Comparison of ENCODE assay signal across 18 cellular contexts in the genomic region with DNA sequence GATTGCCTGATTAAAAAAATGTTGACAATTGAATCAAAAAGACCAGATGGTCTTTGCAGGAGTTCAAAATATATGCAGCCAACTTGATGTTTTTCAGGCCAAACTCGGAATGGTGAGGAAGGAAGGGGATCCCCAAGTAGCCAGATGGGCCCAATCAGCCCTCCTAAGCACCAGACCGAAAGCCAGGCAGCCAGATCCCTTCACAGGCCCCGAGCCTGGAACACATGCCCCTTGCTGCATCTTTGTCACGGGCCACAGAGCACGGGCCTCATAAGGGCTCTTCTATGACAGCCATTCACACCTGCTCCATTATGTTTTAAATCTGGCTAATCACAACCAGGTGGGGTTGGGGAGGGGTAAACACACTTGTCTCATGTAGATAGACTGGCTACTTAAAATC. TPM values are rescaled to one million over a fixed set of nuclear protein-coding genes. Genes with fewer than 3 reads are reported as not detected.
DNase-seq lines count a peak whose midpoint lies in the region; ATAC-seq, FAIRE-seq and TF ChIP-seq lines count a peak whose summit lies in the region.
"Had no signal": no experiment of that assay in that cellular context is flagged by ENCODE, and none has a peak within 500 bp of the region (broad histone marks: within the 10 kb centered on the region; RNA-seq: fewer than 3 reads in every experiment).

No MANE protein-coding gene starts in this region.

- peak; percentile 13 for FAIRE-seq in bronchial epithelial cell (lab: Jason Lieb, UNC)
- FAIRE-seq: kidney had no signal

- H3K36me3 Mint-ChIP-seq in IgD-negative memory B cell (peaks cover 7% of the 10 kb centered on the region), Calu3 (ENCODE audit: insufficient read depth, unreplicated experiment) (peaks cover 38% of the 10 kb centered on the region)
- H3K36me3 Mint-ChIP-seq: activated CD8-positive, alpha-beta memory T cell treated with anti-CD3 and anti-CD28 coated beads, Interleukin-2, amount 10 ng/mL, durations not matched to agents 7 days and 5 days had no signal

- peaks cover 27 to 35% (median 29%) of the 10 kb centered on the region in 3 donors for H3K4me1 Mint-ChIP-seq in IgD-negative memory B cell
- no peaks in the 10 kb centered on the region for H3K4me1 Mint-ChIP-seq in Calu3 (ENCODE audit: low read depth, unreplicated experiment)

- H3K27ac Mint-ChIP-seq in IgD-negative memory B cell (peak overlapping the region in 2 of 3 donors; percentile 3 to 33), Calu3 (ENCODE audit: unreplicated experiment) (no peak overlapping the region)
- H3K27ac Mint-ChIP-seq: activated B cell treated with CpG ODN at 0.5 μM for 24 hours; activated CD8-positive, alpha-beta memory T cell treated with anti-CD3 and anti-CD28 coated beads, Interleukin-2, amount 10 ng/mL, durations not matched to agents 7 days and 5 days had no signal

- H3K36me3 ChIP-seq in bronchial epithelial cell (ENCODE audit: control insufficient read depth, insufficient read depth, low read length), result peaks cover 1% of the 10 kb centered on the region
- H3K36me3 ChIP-seq: right lobe of liver, suprapubic skin had no signal

- H3K27me3 ChIP-seq in bronchial epithelial cell (ENCODE audit: control insufficient read depth, insufficient read depth, low read length), result no peaks in the 10 kb centered on the region
- H3K27me3 ChIP-seq: dorsolateral prefrontal cortex, heart left ventricle, right lobe of liver, suprapubic skin had no signal

- no peak overlapping the region for H3K4me3 Mint-ChIP-seq in IgD-negative memory B cell
- no peak overlapping the region for H3K4me3 Mint-ChIP-seq in Calu3 (ENCODE audit: low read depth, unreplicated experiment)
- H3K4me3 Mint-ChIP-seq: activated B cell treated with CpG ODN at 0.5 μM for 24 hours; activated CD8-positive, alpha-beta memory T cell treated with anti-CD3 and anti-CD28 coated beads, Interleukin-2, amount 10 ng/mL, durations not matched to agents 7 days and 5 days had no signal

- intact Hi-C loops in Calu3 (cut with micrococcal nuclease; ENCODE audit: unreplicated experiment), result no loop called here

- H3K4me3 ChIP-seq in bronchial epithelial cell (ENCODE audit: low read depth, low read length), result no peak overlapping the region
- H3K4me3 ChIP-seq: dorsolateral prefrontal cortex, heart left ventricle, right lobe of liver, suprapubic skin had no signal

- BruUV-seq in Calu3 (replicated peaks; lab: Mats Ljungman, UMichigan), result no TSS peak

- H3K9me3 Mint-ChIP-seq in IgD-negative memory B cell (no peaks in the 10 kb centered on the region), Calu3 (ENCODE audit: low read depth, unreplicated experiment) (no peaks in the 10 kb centered on the region)
- H3K9me3 Mint-ChIP-seq: activated B cell treated with CpG ODN at 0.5 μM for 24 hours had no signal

- TF ChIP-seq CTCF in bronchial epithelial cell (IDR thresholded peaks at IDR 0.05; ENCODE audit: insufficient read depth, low read length, severe bottlenecking) (no peak), Calu3 (IDR thresholded peaks at IDR 0.05; ENCODE audit: unreplicated experiment) (no peak)

- peak; percentile 83 for DNase-seq in DMS53 (lab: John Stamatoyannopoulos, UW)
- DNase-seq in NCI-H510A (lab: John Stamatoyannopoulos, UW), result peak; percentile 33
- DNase-seq in bronchial epithelial cell (ENCODE audit: low read depth), result no peak
- DNase-seq in GF-D8 (lab: John Stamatoyannopoulos, UW), result no peak
- DNase-seq in Calu3, result no peak
- DNase-seq: activated B cell treated with CpG ODN at 0.5 μM for 24 hours; activated CD8-positive, alpha-beta memory T cell treated with anti-CD3 and anti-CD28 coated beads, Interleukin-2, amount 10 ng/mL, durations not matched to agents 7 days and 5 days; activated effector memory CD4-positive, alpha-beta T cell treated with anti-CD3 and anti-CD28 coated beads, Interleukin-2, amount 50 U/mL, for 16 hours; heart left ventricle; kidney; NCI-H226; nucleus accumbens; right lobe of liver; T-helper 1 cell had no signal

- ATAC-seq in GM19452 (IDR thresholded peaks at IDR 0.05; ENCODE audit: unreplicated experiment), result no peak
- ATAC-seq: activated CD8-positive, alpha-beta memory T cell treated with anti-CD3 and anti-CD28 coated beads, Interleukin-2, amount 10 ng/mL, durations not matched to agents 7 days and 5 days; heart left ventricle; right lobe of liver had no signal

- CTCF ChIA-PET in Calu3 (lab: Charles Lee), result interaction anchor here (1.3 kb wide), 1 partner anchor 210 kb away, joined by 3 read pairs; no protein-coding TSS in a partner anchor

- H3K27me3 Mint-ChIP-seq in IgD-negative memory B cell (no peaks in the 10 kb centered on the region), Calu3 (ENCODE audit: unreplicated experiment) (no peaks in the 10 kb centered on the region)
- H3K27me3 Mint-ChIP-seq: activated B cell treated with CpG ODN at 0.5 μM for 24 hours had no signal

RNA-seq across cellular contexts. Expression of gene SCRN1, which starts 31.7 kb away (rescaled TPM):
- 55.5 TPM for polyA plus RNA-seq in IgD-negative memory B cell
- total RNA-seq in bronchial epithelial cell, result 33.5 and 35.5 TPM in 2 replicates
- total RNA-seq in Calu3 (2022), result 116 and 130 TPM in 2 replicates

Comparison
In these comparisons a context has a peak if more than half of its experiments do, and no peak if none do; other contexts are left out.
1. DNase-seq: peak in DMS53 (single experiment) and NCI-H510A (single experiment); none in bronchial epithelial cell (single experiment), GF-D8 (single experiment) and Calu3 (single experiment).